ENCODE assay signal across 1 cellular context in the genomic region with DNA sequence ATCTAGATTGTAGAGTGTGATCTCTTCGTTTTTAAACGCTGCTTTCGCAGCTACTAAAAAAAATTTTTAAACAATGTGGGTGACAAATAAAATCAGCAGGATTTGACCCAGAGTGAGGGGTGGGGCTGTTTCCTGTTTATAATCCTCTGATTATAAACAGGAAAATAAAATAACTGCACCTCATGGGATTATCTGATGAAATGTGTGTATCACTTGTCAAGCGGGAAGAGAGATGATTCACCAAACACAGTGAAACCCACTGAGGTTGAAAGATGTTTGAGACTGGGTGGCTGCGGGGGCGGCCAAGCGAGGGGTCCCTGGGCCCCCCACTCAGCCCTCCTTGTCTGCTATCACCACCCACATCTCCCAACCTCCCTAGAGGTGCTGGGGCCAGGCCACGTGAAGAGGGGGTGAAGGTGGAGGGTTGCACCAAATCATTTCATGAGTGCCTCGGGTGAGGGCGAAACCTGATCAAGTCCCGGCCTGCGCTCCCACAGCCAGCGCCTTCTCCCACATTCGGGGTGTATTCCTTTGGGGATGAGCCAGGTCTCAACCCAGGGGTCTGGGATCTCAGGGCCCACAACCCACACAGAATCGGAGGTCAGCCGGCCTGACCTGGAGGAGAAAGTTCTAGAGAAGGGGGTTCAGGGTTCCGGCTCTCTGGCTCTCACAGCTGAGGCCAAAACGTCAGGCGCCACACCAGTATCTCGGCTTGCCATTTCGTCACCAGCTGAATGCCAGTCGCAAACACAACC.
TF ChIP-seq lines count a peak whose summit lies in the region.

No MANE protein-coding gene starts in this region.

TF ChIP-seq in GM23338, 12 proteins besides CTCF, POLR2A, EP300 and RAD21 (continued from another document):
- TF ChIP-seq, protein P1, sequence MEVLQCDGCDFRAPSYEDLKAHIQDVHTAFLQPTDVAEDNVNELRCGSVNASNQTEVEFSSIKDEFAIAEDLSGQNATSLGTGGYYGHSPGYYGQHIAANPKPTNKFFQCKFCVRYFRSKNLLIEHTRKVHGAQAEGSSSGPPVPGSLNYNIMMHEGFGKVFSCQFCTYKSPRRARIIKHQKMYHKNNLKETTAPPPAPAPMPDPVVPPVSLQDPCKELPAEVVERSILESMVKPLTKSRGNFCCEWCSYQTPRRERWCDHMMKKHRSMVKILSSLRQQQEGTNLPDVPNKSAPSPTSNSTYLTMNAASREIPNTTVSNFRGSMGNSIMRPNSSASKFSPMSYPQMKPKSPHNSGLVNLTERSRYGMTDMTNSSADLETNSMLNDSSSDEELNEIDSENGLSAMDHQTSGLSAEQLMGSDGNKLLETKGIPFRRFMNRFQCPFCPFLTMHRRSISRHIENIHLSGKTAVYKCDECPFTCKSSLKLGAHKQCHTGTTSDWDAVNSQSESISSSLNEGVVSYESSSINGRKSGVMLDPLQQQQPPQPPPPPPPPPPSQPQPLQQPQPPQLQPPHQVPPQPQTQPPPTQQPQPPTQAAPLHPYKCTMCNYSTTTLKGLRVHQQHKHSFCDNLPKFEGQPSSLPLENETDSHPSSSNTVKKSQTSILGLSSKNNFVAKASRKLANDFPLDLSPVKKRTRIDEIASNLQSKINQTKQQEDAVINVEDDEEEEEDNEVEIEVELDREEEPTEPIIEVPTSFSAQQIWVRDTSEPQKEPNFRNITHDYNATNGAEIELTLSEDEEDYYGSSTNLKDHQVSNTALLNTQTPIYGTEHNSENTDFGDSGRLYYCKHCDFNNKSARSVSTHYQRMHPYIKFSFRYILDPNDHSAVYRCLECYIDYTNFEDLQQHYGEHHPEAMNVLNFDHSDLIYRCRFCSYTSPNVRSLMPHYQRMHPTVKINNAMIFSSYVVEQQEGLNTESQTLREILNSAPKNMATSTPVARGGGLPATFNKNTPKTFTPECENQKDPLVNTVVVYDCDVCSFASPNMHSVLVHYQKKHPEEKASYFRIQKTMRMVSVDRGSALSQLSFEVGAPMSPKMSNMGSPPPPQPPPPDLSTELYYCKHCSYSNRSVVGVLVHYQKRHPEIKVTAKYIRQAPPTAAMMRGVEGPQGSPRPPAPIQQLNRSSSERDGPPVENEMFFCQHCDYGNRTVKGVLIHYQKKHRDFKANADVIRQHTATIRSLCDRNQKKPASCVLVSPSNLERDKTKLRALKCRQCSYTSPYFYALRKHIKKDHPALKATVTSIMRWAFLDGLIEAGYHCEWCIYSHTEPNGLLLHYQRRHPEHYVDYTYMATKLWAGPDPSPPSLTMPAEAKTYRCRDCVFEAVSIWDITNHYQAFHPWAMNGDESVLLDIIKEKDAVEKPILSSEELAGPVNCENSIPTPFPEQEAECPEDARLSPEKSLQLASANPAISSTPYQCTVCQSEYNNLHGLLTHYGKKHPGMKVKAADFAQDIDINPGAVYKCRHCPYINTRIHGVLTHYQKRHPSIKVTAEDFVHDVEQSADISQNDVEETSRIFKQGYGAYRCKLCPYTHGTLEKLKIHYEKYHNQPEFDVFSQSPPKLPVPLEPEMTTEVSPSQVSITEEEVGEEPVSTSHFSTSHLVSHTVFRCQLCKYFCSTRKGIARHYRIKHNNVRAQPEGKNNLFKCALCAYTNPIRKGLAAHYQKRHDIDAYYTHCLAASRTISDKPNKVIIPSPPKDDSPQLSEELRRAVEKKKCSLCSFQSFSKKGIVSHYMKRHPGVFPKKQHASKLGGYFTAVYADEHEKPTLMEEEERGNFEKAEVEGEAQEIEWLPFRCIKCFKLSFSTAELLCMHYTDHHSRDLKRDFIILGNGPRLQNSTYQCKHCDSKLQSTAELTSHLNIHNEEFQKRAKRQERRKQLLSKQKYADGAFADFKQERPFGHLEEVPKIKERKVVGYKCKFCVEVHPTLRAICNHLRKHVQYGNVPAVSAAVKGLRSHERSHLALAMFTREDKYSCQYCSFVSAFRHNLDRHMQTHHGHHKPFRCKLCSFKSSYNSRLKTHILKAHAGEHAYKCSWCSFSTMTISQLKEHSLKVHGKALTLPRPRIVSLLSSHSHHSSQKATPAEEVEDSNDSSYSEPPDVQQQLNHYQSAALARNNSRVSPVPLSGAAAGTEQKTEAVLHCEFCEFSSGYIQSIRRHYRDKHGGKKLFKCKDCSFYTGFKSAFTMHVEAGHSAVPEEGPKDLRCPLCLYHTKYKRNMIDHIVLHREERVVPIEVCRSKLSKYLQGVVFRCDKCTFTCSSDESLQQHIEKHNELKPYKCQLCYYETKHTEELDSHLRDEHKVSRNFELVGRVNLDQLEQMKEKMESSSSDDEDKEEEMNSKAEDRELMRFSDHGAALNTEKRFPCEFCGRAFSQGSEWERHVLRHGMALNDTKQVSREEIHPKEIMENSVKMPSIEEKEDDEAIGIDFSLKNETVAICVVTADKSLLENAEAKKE (CRISPR knock-in tag; IDR thresholded peaks at IDR 0.05): no peak
- TF ChIP-seq, protein P2, sequence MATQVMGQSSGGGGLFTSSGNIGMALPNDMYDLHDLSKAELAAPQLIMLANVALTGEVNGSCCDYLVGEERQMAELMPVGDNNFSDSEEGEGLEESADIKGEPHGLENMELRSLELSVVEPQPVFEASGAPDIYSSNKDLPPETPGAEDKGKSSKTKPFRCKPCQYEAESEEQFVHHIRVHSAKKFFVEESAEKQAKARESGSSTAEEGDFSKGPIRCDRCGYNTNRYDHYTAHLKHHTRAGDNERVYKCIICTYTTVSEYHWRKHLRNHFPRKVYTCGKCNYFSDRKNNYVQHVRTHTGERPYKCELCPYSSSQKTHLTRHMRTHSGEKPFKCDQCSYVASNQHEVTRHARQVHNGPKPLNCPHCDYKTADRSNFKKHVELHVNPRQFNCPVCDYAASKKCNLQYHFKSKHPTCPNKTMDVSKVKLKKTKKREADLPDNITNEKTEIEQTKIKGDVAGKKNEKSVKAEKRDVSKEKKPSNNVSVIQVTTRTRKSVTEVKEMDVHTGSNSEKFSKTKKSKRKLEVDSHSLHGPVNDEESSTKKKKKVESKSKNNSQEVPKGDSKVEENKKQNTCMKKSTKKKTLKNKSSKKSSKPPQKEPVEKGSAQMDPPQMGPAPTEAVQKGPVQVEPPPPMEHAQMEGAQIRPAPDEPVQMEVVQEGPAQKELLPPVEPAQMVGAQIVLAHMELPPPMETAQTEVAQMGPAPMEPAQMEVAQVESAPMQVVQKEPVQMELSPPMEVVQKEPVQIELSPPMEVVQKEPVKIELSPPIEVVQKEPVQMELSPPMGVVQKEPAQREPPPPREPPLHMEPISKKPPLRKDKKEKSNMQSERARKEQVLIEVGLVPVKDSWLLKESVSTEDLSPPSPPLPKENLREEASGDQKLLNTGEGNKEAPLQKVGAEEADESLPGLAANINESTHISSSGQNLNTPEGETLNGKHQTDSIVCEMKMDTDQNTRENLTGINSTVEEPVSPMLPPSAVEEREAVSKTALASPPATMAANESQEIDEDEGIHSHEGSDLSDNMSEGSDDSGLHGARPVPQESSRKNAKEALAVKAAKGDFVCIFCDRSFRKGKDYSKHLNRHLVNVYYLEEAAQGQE (IDR thresholded peaks at IDR 0.05; ENCODE audit: unreplicated experiment): no peak
- TF ChIP-seq POLR2AphosphoS5 (IDR thresholded peaks at IDR 0.05; ENCODE audit: low read depth) (no peak), ZNF331 (CRISPR knock-in tag; IDR thresholded peaks at IDR 0.05; ENCODE audit: low read depth) (no peak), STAT1 (IDR thresholded peaks at IDR 0.05; ENCODE audit: unreplicated experiment) (no peak), NANOG (IDR thresholded peaks at IDR 0.05; ENCODE audit: borderline replicate concordance) (no peak), JUNB (IDR thresholded peaks at IDR 0.05; ENCODE audit: unreplicated experiment) (no peak)
- TF ChIP-seq, protein P3, sequence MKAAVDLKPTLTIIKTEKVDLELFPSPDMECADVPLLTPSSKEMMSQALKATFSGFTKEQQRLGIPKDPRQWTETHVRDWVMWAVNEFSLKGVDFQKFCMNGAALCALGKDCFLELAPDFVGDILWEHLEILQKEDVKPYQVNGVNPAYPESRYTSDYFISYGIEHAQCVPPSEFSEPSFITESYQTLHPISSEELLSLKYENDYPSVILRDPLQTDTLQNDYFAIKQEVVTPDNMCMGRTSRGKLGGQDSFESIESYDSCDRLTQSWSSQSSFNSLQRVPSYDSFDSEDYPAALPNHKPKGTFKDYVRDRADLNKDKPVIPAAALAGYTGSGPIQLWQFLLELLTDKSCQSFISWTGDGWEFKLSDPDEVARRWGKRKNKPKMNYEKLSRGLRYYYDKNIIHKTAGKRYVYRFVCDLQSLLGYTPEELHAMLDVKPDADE (IDR thresholded peaks at IDR 0.05): no peak
